In the genomic region with DNA sequence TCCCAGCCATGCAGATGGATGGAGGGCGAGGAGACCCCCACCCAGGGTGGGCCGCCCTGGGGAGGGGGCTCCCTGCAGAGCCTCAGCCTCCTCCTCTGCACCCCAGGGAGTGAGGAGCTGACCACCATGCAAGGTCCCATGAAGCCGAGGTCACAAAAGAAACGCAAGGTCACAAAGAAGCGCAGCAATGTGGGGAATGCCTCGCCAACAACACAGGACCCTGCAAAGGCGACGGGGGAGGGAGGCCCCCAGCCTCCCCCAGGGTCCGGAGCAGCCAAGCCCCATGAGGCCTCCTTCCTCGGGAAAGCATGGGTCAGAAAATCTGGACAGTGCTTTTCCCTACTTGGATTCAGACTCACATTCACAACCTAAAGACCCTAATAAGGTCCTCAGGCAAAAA, we compare ENCODE assay signal across 33 cellular contexts.
"Had no signal": no experiment of that assay in that cellular context is flagged by ENCODE, and none has a peak within 500 bp of the region (broad histone marks: within the 10 kb centered on the region; RNA-seq: fewer than 3 reads in every experiment).

No MANE protein-coding gene starts in this region.

- FAIRE-seq: astrocyte, bronchial epithelial cell had no signal

- H3K9me3 ChIP-seq: adrenal gland, ascending aorta, body of pancreas, breast epithelium had no signal

- DNase-seq: activated effector memory CD4-positive, alpha-beta T cell treated with anti-CD3 and anti-CD28 coated beads, Interleukin-2, amount 50 U/mL, for 16 hours; activated effector memory CD4-positive, alpha-beta T cell treated with Interleukin-2 at 50 U/mL for 16 hours; activated gamma-delta T cell; activated gamma-delta T cell treated with Interleukin-2 at 50 U/mL for 16 hours; activated naive CD4-positive, alpha-beta T cell; activated naive CD4-positive, alpha-beta T cell treated with anti-CD3 and anti-CD28 coated beads for 36 hours; activated naive CD4-positive, alpha-beta T cell treated with anti-CD3 and anti-CD28 coated beads, Interleukin-2, amount 10 ng/mL, durations not matched to agents 7 days and 5 days; activated naive CD4-positive, alpha-beta T cell treated with anti-CD3 and anti-CD28 coated beads, Interleukin-2, amount 50 U/mL, for 16 hours; activated naive CD4-positive, alpha-beta T cell treated with Interleukin-2 at 50 U/mL for 16 hours; activated naive CD8-positive, alpha-beta T cell treated with anti-CD3 and anti-CD28 coated beads for 36 hours; activated naive CD8-positive, alpha-beta T cell treated with anti-CD3 and anti-CD28 coated beads, Interleukin-2, amount 10 ng/mL, durations not matched to agents 7 days and 5 days; activated naive CD8-positive, alpha-beta T cell treated with anti-CD3 and anti-CD28 coated beads, Interleukin-2, amount 50 U/mL, for 24 hours; activated T-cell treated with anti-CD3 and anti-CD28 coated beads, Interleukin-2, amount 50 U/mL, for 1 hour; activated T-cell treated with anti-CD3 and anti-CD28 coated beads, Interleukin-2, amount 50 U/mL, for 24 hours; activated T-cell treated with anti-CD3 and anti-CD28 coated beads, Interleukin-2, amount 50 U/mL, for 4 hours; activated T-cell treated with anti-CD3 and anti-CD28 coated beads, Interleukin-2, amount 50 U/mL, for 48 hours; activated T-cell treated with anti-CD3 and anti-CD28 coated beads, Interleukin-2, amount 50 U/mL, for 72 hours; adrenal gland; amniotic stem cell; amygdala; anterior cingulate cortex; body of pancreas; brain microvascular endothelial cell; caudate nucleus; central memory CD4-positive, alpha-beta T cell; cerebellar nuclear complex had no signal

- ATAC-seq: activated naive CD4-positive, alpha-beta T cell treated with anti-CD3 and anti-CD28 coated beads, Interleukin-2, amount 50 U/mL, for 72 hours; activated naive CD8-positive, alpha-beta T cell treated with anti-CD3 and anti-CD28 coated beads, Interleukin-2, amount 50 U/mL, for 24 hours; activated T-cell treated with anti-CD3 and anti-CD28 coated beads, Interleukin-2, amount 50 U/mL, for 4 hours; activated T-cell treated with anti-CD3 and anti-CD28 coated beads, Interleukin-2, amount 50 U/mL, for 72 hours; activated T-helper 17 cell treated with anti-CD3 and anti-CD28 coated beads, Interleukin-2, amount 50 U/mL, for 72 hours; body of pancreas had no signal

- H3K4me1 ChIP-seq: adrenal gland, breast epithelium had no signal

- H3K4me3 ChIP-seq: adrenal gland, ascending aorta, body of pancreas, breast epithelium, cardiac muscle cell had no signal

- H3K27me3 ChIP-seq: adrenal gland, ascending aorta, brain microvascular endothelial cell, cardiac muscle cell had no signal

- H3K36me3 ChIP-seq: adrenal gland, ascending aorta, brain microvascular endothelial cell, breast epithelium, cardiac muscle cell had no signal

- H3K27ac ChIP-seq: adrenal gland, ascending aorta, body of pancreas, brain microvascular endothelial cell, breast epithelium, cardiac muscle cell had no signal
